8 cellular contexts compared by ENCODE assay signal in genomic region chr7:155205368-155206285, GRCh38.
A peak's percentile ranks its signal among the peaks of the same experiment; 100 is the strongest.
DNase-seq lines count a peak whose midpoint lies in the region; TF ChIP-seq lines count a peak whose summit lies in the region.

No MANE protein-coding gene starts in this region.

- DNase-seq in GF-D8 (lab: John Stamatoyannopoulos, UW): peak; percentile 99
- DNase-seq in GM23248: peak; percentile 100
- DNase-seq in Kasumi-1 (lab: John Stamatoyannopoulos, UW): peak; percentile 99 to 100
- DNase-seq in activated CD4-positive, CD25-positive, alpha-beta regulatory T cell treated with anti-CD3 and anti-CD28 coated beads, Interleukin-2, amount 50 U/mL, for 16 hours (ENCODE audit: low read depth, low spot score): peak; percentile 84
- DNase-seq in central memory CD4-positive, alpha-beta T cell: peak; percentile 89
- DNase-seq in lower leg skin (ENCODE audit: low spot score in 2 of 2): peak; percentile 84 to 96
- peak; percentile 67 to 78 (median 70) for DNase-seq in stimulated activated CD4-positive, alpha-beta T cell treated with anti-CD3 and anti-CD28 coated beads, TNF-alpha, amount 100 ng/mL, for 1 hour (ENCODE audit: low read depth in 3 of 3, low spot score in 1 of 3)
- no peak for DNase-seq in G401 (ENCODE audit: low spot score)

- in situ Hi-C loops in GM23248 (cut with MboI): no loop called here
- in situ Hi-C loops in G401 (cut with HindIII; ENCODE audit: low sequenced_read_pairs): no loop called here

- H3K4me3 ChIP-seq in GM23248 (peak overlapping the region; percentile 77), lower leg skin (ENCODE audit: low read depth, poor library complexity, severe bottlenecking) (peak overlapping the region; percentile 3)

- H2AFZ ChIP-seq in GM23248: peak overlapping the region; percentile 73

- no peaks in the 10 kb centered on the region for H3K79me2 ChIP-seq in GM23248 (ENCODE audit: insufficient read depth)

- H3K4me2 ChIP-seq in GM23248 (ENCODE audit: unreplicated experiment): peak overlapping the region; percentile 90

- peak overlapping the region; percentile 99 for H3K9ac ChIP-seq in GM23248

- intact Hi-C loops in lower leg skin (cut with DNase I; ENCODE audit: low total_unique reads): no loop called here

- 2 to 4% methylated on average over 32 of the region's 32 CpGs for WGBS in GM23248 (ENCODE audit: low coverage in 1 of 2, low lambda C conversion rate in 2 of 2, missing lambda C conversion rate in 2 of 2), 2 experiments
- WGBS in lower leg skin, 2 donors: 54 to 57% methylated on average over 32 of the region's 32 CpGs

- no peaks in the 10 kb centered on the region for H3K36me3 ChIP-seq in GM23248 (ENCODE audit: low read depth)

- no peaks in the 10 kb centered on the region for H3K9me3 ChIP-seq in GM23248 (ENCODE audit: low read depth)

- peaks cover 17% of the 10 kb centered on the region for H3K4me1 ChIP-seq in GM23248 (ENCODE audit: insufficient read depth)

- TF ChIP-seq CTCF in lower leg skin (IDR thresholded peaks at IDR 0.05): no peak

- peak overlapping the region; percentile 100 for H3K27ac ChIP-seq in GM23248

- no peaks in the 10 kb centered on the region for H4K20me1 ChIP-seq in GM23248 (ENCODE audit: insufficient read depth)

- no peak for TF ChIP-seq POLR2A in lower leg skin (IDR thresholded peaks at IDR 0.05)

- H3K27me3 ChIP-seq in GM23248 (replicated peaks; ENCODE audit: insufficient read depth): no peaks in the 10 kb centered on the region

- no peaks in the 10 kb centered on the region for H3K9me2 ChIP-seq in GM23248 (ENCODE audit: insufficient read depth)

- peaks cover 9% of the 10 kb centered on the region for H3F3A ChIP-seq in GM23248 (ENCODE audit: insufficient read depth)
